In the genomic region with DNA sequence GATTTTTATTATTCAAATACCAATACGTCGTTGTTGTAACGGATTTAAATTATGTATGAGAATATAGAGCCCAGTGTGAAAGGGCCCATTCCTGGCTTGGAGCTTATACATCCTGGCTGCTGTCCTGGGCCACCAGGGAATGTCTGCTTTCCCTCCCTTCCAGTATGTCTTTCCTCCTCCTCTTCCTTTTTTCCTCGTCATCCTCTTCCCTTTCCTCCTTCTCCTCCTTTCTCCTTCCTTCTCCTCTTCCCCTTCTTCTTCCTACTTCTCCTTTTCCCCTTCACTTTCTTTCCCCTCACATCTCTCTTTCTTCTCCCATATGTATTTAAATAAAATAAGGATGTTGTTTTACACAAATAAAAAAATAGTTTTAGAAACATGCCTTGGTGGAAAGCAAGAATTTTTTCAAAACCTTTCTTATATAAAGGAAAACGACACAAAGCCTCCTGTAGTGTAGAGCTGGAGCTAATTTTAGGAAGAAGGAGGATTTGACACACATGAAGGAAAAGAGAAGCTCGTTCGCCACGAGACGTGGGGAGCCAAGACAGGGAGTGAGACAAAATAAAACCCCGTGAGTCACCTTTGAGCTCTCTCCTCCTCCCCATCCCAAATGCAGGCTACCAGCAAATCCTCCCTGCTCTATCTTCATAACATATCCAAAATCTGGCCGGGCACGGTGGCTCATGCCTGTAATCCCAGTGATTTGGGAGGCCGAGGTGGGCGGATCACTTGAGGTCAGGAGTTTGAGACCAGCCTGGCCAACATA, we compare ENCODE assay signal across 14 cellular contexts.
DNase-seq lines count a peak whose midpoint lies in the region; ATAC-seq and TF ChIP-seq lines count a peak whose summit lies in the region.
"Had no signal": no experiment of that assay in that cellular context is flagged by ENCODE, and none has a peak within 500 bp of the region (broad histone marks: within the 10 kb centered on the region; RNA-seq: fewer than 3 reads in every experiment).

No MANE protein-coding gene starts in this region.

- TF ChIP-seq CTCF in HEK293 (tag by site-specific recombination; IDR thresholded peaks at IDR 0.05) (no peak), foreskin keratinocyte (conservative IDR thresholded peaks at IDR 0.05) (no peak), GM13976 (IDR thresholded peaks at IDR 0.05; ENCODE audit: borderline replicate concordance, control extremely low read depth, extremely low read depth, insufficient read depth, missing control alignments) (no peak)

- H3K4me1 ChIP-seq in HEK293 (ENCODE audit: control insufficient read depth, insufficient read depth, low read length) (no peaks in the 10 kb centered on the region), foreskin keratinocyte (peaks cover 27% of the 10 kb centered on the region), trophoblast cell (ENCODE audit: control insufficient read depth in 1 of 2, insufficient read depth in 2 of 2, low read length in 2 of 2) (peaks cover 11 to 21% of the 10 kb centered on the region in 2 experiments)

- peaks cover 27% of the 10 kb centered on the region for H3K79me1 ChIP-seq in trophoblast cell (ENCODE audit: low read length)

- H3K27me3 ChIP-seq in foreskin keratinocyte, result no peaks in the 10 kb centered on the region
- no peaks in the 10 kb centered on the region for H3K27me3 ChIP-seq in trophoblast cell (ENCODE audit: insufficient read depth, low read length)
- H3K27me3 ChIP-seq: BLaER1 had no signal

- ATAC-seq in foreskin keratinocyte, result no peak

- H3K4me2 ChIP-seq in trophoblast cell (ENCODE audit: low read length), result no peak overlapping the region

- H2BK120ac ChIP-seq in trophoblast cell (ENCODE audit: insufficient read depth, low read length, poor library complexity), result peak overlapping the region; percentile 30

- H3K18ac ChIP-seq in trophoblast cell (ENCODE audit: low read length), result no peak overlapping the region

- H3K4me3 ChIP-seq in HEK293 (ENCODE audit: low read depth, low read length) (no peak overlapping the region), trophoblast cell (ENCODE audit: low read depth, low read length) (no peak overlapping the region)
- H3K4me3 ChIP-seq: BLaER1 had no signal

- no peak overlapping the region for H3K27ac ChIP-seq in HEK293 (ENCODE audit: extremely low read depth, low read depth, low read length)
- peak overlapping the region; percentile 82 for H3K27ac ChIP-seq in foreskin keratinocyte
- no peak overlapping the region for H3K27ac ChIP-seq in trophoblast cell (ENCODE audit: low read depth, low read length)
- H3K27ac ChIP-seq: BLaER1 had no signal

- no peak overlapping the region for H3K14ac ChIP-seq in trophoblast cell (ENCODE audit: low read length)

- H3K9ac ChIP-seq in trophoblast cell (ENCODE audit: low read length), result no peak overlapping the region
- H3K9ac ChIP-seq: BLaER1 had no signal

- no CpG with 5 or more reads among the region's 14 CpGs for WGBS in trophoblast cell (ENCODE audit: extremely low coverage, insufficient coverage, insufficient read length)

- no peak overlapping the region for H4K91ac ChIP-seq in trophoblast cell (ENCODE audit: low read depth, low read length)

- no peak overlapping the region for H2AFZ ChIP-seq in trophoblast cell (ENCODE audit: insufficient read depth, low read length, poor library complexity)

- H3K9me3 ChIP-seq in HEK293 (ENCODE audit: control insufficient read depth, insufficient read depth, low read depth, low read length) (no peaks in the 10 kb centered on the region), trophoblast cell (ENCODE audit: insufficient read depth, low read depth, low read length) (no peaks in the 10 kb centered on the region)
- H3K9me3 ChIP-seq: BLaER1 had no signal

- H3K36me3 ChIP-seq in HEK293 (ENCODE audit: control insufficient read depth in 2 of 2, insufficient read depth in 1 of 2, low read length in 2 of 2) (no peaks in the 10 kb centered on the region), trophoblast cell (ENCODE audit: control insufficient read depth in 1 of 2, insufficient read depth in 2 of 2, low read length in 2 of 2) (no peaks in the 10 kb centered on the region)
- H3K36me3 ChIP-seq: BLaER1 had no signal

- POLR2A ChIA-PET in HEK293 (lab: Yijun Ruan, JAX), result no interaction called here

- H2BK5ac ChIP-seq in trophoblast cell (ENCODE audit: low read depth, low read length, poor library complexity), result no peak overlapping the region

- H4K8ac ChIP-seq in trophoblast cell (ENCODE audit: low read depth, low read length), result peak overlapping the region; percentile 13

- no peak overlapping the region for H4K12ac ChIP-seq in trophoblast cell (ENCODE audit: low read depth, low read length)

- CTCF ChIA-PET in HEK293 (lab: Yijun Ruan, JAX), result interaction anchor here (0.5 to 1.1 kb wide), 6 partner anchors 49 to 437 kb away, joined by 3 to 6 read pairs (median 4); no protein-coding TSS in a partner anchor

- DNase-seq in foreskin keratinocyte (no peak), trophoblast cell (no peak), retina (no peak), COLO829 (ENCODE audit: low spot score) (no peak), GM13976 (ENCODE audit: low spot score) (no peak)
- DNase-seq: AML-193; CD8-positive, alpha-beta memory T cell; DMS153; DMS79 treated with DMSO at 0.1 percent for 48 hours; EL; GOT3; H9 had no signal

- in situ Hi-C loops in GM13976 (cut with MboI; ENCODE audit: low sequenced_read_pairs, unreplicated experiment), result loop anchor here (10.0 kb wide), 1 partner anchor 303 kb away; no protein-coding TSS in a partner anchor

- H2BK12ac ChIP-seq in trophoblast cell (ENCODE audit: low read length), result no peak overlapping the region

- H3K79me2 ChIP-seq in trophoblast cell (ENCODE audit: control insufficient read depth, insufficient read depth, low read length, poor library complexity), result peaks cover 1% of the 10 kb centered on the region

- no peak overlapping the region for H3K23ac ChIP-seq in trophoblast cell (ENCODE audit: low read length)

- H3K4ac ChIP-seq in trophoblast cell (ENCODE audit: low read depth, low read length), result no peak overlapping the region

- no peak overlapping the region for H2AK5ac ChIP-seq in trophoblast cell (ENCODE audit: low read length)

TF ChIP-seq in HEK293, 187 proteins besides CTCF, POLR2A, EP300 and RAD21:
- TF ChIP-seq PRDM1 (tag by site-specific recombination; IDR thresholded peaks at IDR 0.05), result peak; percentile 67
- no peak for TF ChIP-seq ZNF704 (tag by site-specific recombination; IDR thresholded peaks at IDR 0.05)
